ENCODE assay signal across 8 cellular contexts in the genomic region with DNA sequence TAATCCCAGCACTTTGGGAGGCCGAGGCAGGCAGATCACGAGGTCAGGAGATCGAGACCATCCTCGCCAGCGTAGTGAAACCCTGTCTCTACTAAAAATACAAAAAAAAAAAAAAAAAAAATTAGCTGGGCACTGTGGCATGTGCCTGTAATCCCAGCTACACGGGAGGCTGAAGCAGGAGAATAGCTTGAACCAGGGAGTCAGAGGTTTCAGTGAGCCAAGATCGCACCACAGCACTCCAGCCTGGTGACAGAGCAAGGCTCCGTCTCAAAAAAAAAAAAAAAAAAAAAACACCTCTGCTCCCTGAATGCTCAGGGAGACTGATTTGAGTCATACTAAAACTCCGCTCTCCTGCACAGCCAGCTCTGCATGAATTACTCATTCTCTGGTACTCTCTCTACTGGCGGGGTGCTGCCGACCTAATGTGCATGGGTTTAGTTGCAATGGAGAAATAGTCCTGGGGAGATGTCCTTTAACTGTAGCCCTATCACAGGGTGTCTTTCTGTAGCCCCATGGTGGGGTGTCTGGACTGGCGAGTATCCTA. TPM values are rescaled to one million over a fixed set of nuclear protein-coding genes. Genes with fewer than 3 reads are reported as not detected.
A peak's percentile ranks its signal among the peaks of the same experiment; 100 is the strongest.
DNase-seq lines count a peak whose midpoint lies in the region; ATAC-seq and TF ChIP-seq lines count a peak whose summit lies in the region.
"Not testable (repeated sequence)": the region's sequence is repeated elsewhere in the genome, so short reads cannot be mapped to it uniquely, and the experiment has no call there.

No MANE protein-coding gene starts in this region.

- DNase-seq in AG09309 (ENCODE audit: low read depth) (peak; percentile 55), GM23248 (peak; percentile 90), dedifferentiated amniotic fluid mesenchymal stem cell (ENCODE audit: extremely low spot score) (peak; percentile 39)
- not testable (repeated sequence) for DNase-seq in Panc1 (ENCODE audit: low read depth, low spot score); progenitor cell of endocrine pancreas (ENCODE audit: low spot score, unreplicated experiment)
- peak; percentile 49 for DNase-seq in activated T-cell treated with anti-CD3 and anti-CD28 coated beads, Interleukin-2, amount 50 U/mL, for 24 hours

- not testable (repeated sequence) for TF ChIP-seq CTCF in AG09309 (IDR thresholded peaks at IDR 0.05; ENCODE audit: control insufficient read depth, insufficient read depth, low read depth, low read length, missing control alignments); Panc1 (IDR thresholded peaks at IDR 0.05); progenitor cell of endocrine pancreas (IDR thresholded peaks at IDR 0.05; ENCODE audit: unreplicated experiment)

- H3K4me2 ChIP-seq in GM23248 (ENCODE audit: unreplicated experiment): peak overlapping the region; percentile 55

- not testable (repeated sequence) for H3K36me3 ChIP-seq in GM23248 (ENCODE audit: low read depth); Panc1 (ENCODE audit: control insufficient read depth, insufficient read depth, low read length)

- H3K9me3 Mint-ChIP-seq in activated T-cell treated with anti-CD3 and anti-CD28 coated beads, Interleukin-2, amount 50 U/mL, for 24 hours; progenitor cell of endocrine pancreas (ENCODE audit: low read depth): not testable (repeated sequence)

- intact Hi-C loops in Panc1 (cut with micrococcal nuclease; ENCODE audit: unreplicated experiment): not testable (repeated sequence)

- H3K9ac ChIP-seq in GM23248: peak overlapping the region; percentile 37; the same call in 1 of the 2 replicates

- CTCF ChIA-PET in Panc1 (lab: Charles Lee): not testable (repeated sequence)

- H3K4me1 ChIP-seq in GM23248 (ENCODE audit: insufficient read depth) (peaks cover 29% of the 10 kb centered on the region), Panc1 (ENCODE audit: control insufficient read depth, insufficient read depth, low read length) (peaks cover 43% of the 10 kb centered on the region)

- not testable (repeated sequence) for H2AFZ ChIP-seq in GM23248

- H3K27me3 Mint-ChIP-seq in activated T-cell treated with anti-CD3 and anti-CD28 coated beads, Interleukin-2, amount 50 U/mL, for 24 hours: peaks cover 42% of the 10 kb centered on the region
- not testable (repeated sequence) for H3K27me3 Mint-ChIP-seq in progenitor cell of endocrine pancreas

- peaks cover 41% of the 10 kb centered on the region for H3K4me1 Mint-ChIP-seq in activated T-cell treated with anti-CD3 and anti-CD28 coated beads, Interleukin-2, amount 50 U/mL, for 24 hours (ENCODE audit: low read depth)
- peaks cover 17% of the 10 kb centered on the region for H3K4me1 Mint-ChIP-seq in progenitor cell of endocrine pancreas (ENCODE audit: low read depth)

- ATAC-seq in GM18870 (IDR thresholded peaks at IDR 0.05; ENCODE audit: unreplicated experiment) (peak; percentile 93), HG03139 (IDR thresholded peaks at IDR 0.05; ENCODE audit: unreplicated experiment) (peak; percentile 59), Panc1 (0 out of 2 replicates have a peak, but pooled peaks have one; percentile 52)

- not testable (repeated sequence) for H3K4me3 Mint-ChIP-seq in activated T-cell treated with anti-CD3 and anti-CD28 coated beads, Interleukin-2, amount 50 U/mL, for 24 hours; progenitor cell of endocrine pancreas (ENCODE audit: low read depth)

- peak overlapping the region; percentile 53 for H3K27ac Mint-ChIP-seq in activated T-cell treated with anti-CD3 and anti-CD28 coated beads, Interleukin-2, amount 50 U/mL, for 24 hours
- H3K27ac Mint-ChIP-seq in progenitor cell of endocrine pancreas: peak overlapping the region; percentile 19

- in situ Hi-C loops in GM23248 (cut with MboI); Panc1 (cut with HindIII; ENCODE audit: low pct_unique_long_range_greater_than_20kb, low sequenced_read_pairs): not testable (repeated sequence)

- H3K9me3 ChIP-seq in GM23248 (ENCODE audit: low read depth); Panc1 (ENCODE audit: control insufficient read depth, insufficient read depth, low read depth, low read length): not testable (repeated sequence)

- not testable (repeated sequence) for BruUV-seq in Panc1 (replicated peaks; lab: Mats Ljungman, UMichigan)

- not testable (repeated sequence) for H3K27me3 ChIP-seq in GM23248 (replicated peaks; ENCODE audit: insufficient read depth); Panc1 (ENCODE audit: control insufficient read depth, insufficient read depth, low read length)

- WGBS in GM23248 (ENCODE audit: low coverage in 1 of 2, low lambda C conversion rate in 2 of 2, missing lambda C conversion rate in 2 of 2), 2 experiments: 58 to 60% methylated on average over 12 of the region's 12 CpGs

- POLR2A ChIA-PET in Panc1 (lab: Charles Lee): not testable (repeated sequence)

- peak overlapping the region; percentile 85 for H3K27ac ChIP-seq in GM23248
- H3K27ac ChIP-seq in Panc1 (ENCODE audit: low read length): peak overlapping the region; percentile 72

- peaks cover 15% of the 10 kb centered on the region; the same call in 1 of the 2 replicates for H3F3A ChIP-seq in GM23248 (ENCODE audit: insufficient read depth)

- not testable (repeated sequence) for H3K9me2 ChIP-seq in GM23248 (ENCODE audit: insufficient read depth)

- not testable (repeated sequence) for H3K79me2 ChIP-seq in GM23248 (ENCODE audit: insufficient read depth)

- not testable (repeated sequence) for H3K36me3 Mint-ChIP-seq in activated T-cell treated with anti-CD3 and anti-CD28 coated beads, Interleukin-2, amount 50 U/mL, for 24 hours (ENCODE audit: low read depth); progenitor cell of endocrine pancreas (ENCODE audit: insufficient read depth)

- not testable (repeated sequence) for H4K20me1 ChIP-seq in GM23248 (ENCODE audit: insufficient read depth)

- H3K4me3 ChIP-seq in AG09309 (ENCODE audit: control insufficient read depth, low read depth, low read length); GM23248; Panc1 (ENCODE audit: low read depth in 2 of 2, low read length in 2 of 2): not testable (repeated sequence)

RNA-seq across cellular contexts. Expression of a gene that starts 7.8 kb away (rescaled TPM):
- total RNA-seq in GM23248 (2014; rRNA removed; shearing (Covaris generic)): 334 and 355 TPM in 2 replicates
- polyA plus RNA-seq in GM23248 (2016; fragmentation: Nextera tagmentation; extraction: Ambion mirVana): 411 and 437 TPM in 2 replicates
- total RNA-seq in Panc1 (2021; ENCODE audit: unreplicated experiment): 1,799 TPM
- polyA plus RNA-seq in Panc1 (2012; ENCODE audit: insufficient read length): 2,067 TPM
- total RNA-seq in progenitor cell of endocrine pancreas: 297 and 309 TPM in 2 replicates

RNA-seq across cellular contexts. Expression of a gene that starts 25.6 kb away (rescaled TPM):
- 2.9 and 6.7 TPM in 2 replicates for total RNA-seq in GM23248 (2014; rRNA removed; shearing (Covaris generic))
- 3.3 and 4.5 TPM in 2 replicates for polyA plus RNA-seq in GM23248 (2016; fragmentation: Nextera tagmentation; extraction: Ambion mirVana)
- total RNA-seq in Panc1 (2021; ENCODE audit: unreplicated experiment) (168 TPM), progenitor cell of endocrine pancreas (6.2 and 8.4 TPM in 2 replicates)
- polyA plus RNA-seq in Panc1 (2012; ENCODE audit: insufficient read length): 158 TPM

Comparison
In these comparisons a context has a peak if more than half of its experiments do, and no peak if none do; other contexts are left out.
1. RNA of a gene that starts 25.6 kb away (total RNA-seq): 168 TPM in Panc1 (single experiment); 6.2 to 8.4 TPM in progenitor cell of endocrine pancreas and 2.9 to 6.7 TPM in GM23248; every median in the first group is over 10 times any median in the second.
2. Peak in every context shown above with its lines, with median percentiles within 50 percentile points of each other: ATAC-seq.